In the genomic region with DNA sequence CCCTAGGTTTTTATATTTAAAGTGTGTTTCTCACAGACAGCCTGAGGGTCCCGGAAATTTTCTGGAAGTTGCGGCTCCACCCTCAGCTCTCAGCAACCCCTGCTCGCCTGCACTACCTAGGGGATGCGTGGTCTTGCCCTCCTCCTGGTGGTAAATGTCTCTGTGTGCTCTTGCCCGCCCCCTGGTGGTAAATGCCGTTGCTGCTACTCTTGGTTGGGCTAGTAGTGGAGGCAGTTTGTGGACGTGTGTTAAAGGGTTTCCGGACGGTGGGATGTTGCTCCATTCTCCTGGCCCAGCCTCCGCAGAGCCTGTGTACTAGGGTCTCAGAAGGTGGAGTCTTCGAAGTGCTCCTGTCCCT, we compare ENCODE assay signal across 1 cellular context.
A peak's percentile ranks its signal among the peaks of the same experiment; 100 is the strongest.
TF ChIP-seq lines count a peak whose summit lies in the region.

No MANE protein-coding gene starts in this region.

TF ChIP-seq in H1, 55 proteins besides CTCF, POLR2A, EP300 and RAD21 (continued from another document):
- TF ChIP-seq SIN3A (conservative IDR thresholded peaks at IDR 0.05 in 1 of 2, IDR thresholded peaks at IDR 0.05 in 1 of 2; ENCODE audit: low read depth in 1 of 2, low read length in 2 of 2) (peak in 1 of 2 experiments; percentile 63; a peak in 2 of 4 replicates), MAFK (IDR thresholded peaks at IDR 0.05; ENCODE audit: low read depth, low read length) (no peak), FOSL1 (IDR thresholded peaks at IDR 0.05; ENCODE audit: insufficient read depth, low read depth, low read length) (0 out of 2 replicates have a peak, but pooled peaks have one; percentile 26), TEAD4 (IDR thresholded peaks at IDR 0.05; ENCODE audit: low read depth, low read length) (0 out of 2 replicates have a peak, but pooled peaks have one; percentile 26), CBX5 (IDR thresholded peaks at IDR 0.05; ENCODE audit: low read depth, low read length) (no peak), SP4 (IDR thresholded peaks at IDR 0.05; ENCODE audit: low read length) (peak; percentile 47; the same call in 1 of the 2 replicates), RXRA (IDR thresholded peaks at IDR 0.05; ENCODE audit: insufficient read depth, low read depth, low read length) (no peak), JUND (IDR thresholded peaks at IDR 0.05; ENCODE audit: low read length) (peak; percentile 39; the same call in 1 of the 2 replicates), BACH1 (IDR thresholded peaks at IDR 0.05; ENCODE audit: low read length) (no peak)
